In the genomic region with DNA sequence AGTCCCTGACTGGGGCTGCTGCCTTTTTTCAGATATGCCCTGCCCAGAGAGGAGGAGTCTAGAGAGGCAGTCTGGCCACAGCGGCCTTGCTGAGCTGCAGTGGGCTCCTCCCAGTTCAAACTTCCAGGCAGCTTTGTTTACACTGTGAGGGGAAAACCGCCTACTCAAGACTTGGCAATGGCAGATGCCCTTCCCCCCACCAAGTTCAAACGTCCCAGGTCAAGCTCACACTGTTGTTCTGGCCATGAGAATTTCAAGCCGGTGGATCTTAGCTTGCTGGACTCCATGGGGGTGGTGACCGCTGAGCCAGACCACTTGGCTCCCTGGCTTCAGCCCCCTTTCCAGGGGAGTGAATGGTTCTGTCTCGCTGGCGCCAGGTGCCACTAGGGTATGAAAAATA, we compare ENCODE assay signal across 21 cellular contexts. TPM values are rescaled to one million over a fixed set of nuclear protein-coding genes. Genes with fewer than 3 reads are reported as not detected.
DNase-seq lines count a peak whose midpoint lies in the region; ATAC-seq, FAIRE-seq and TF ChIP-seq lines count a peak whose summit lies in the region.
"Had no signal": no experiment of that assay in that cellular context is flagged by ENCODE, and none has a peak within 500 bp of the region (broad histone marks: within the 10 kb centered on the region; RNA-seq: fewer than 3 reads in every experiment).

No MANE protein-coding gene starts in this region.

- H3K9me3 ChIP-seq in K562 (replicated peaks; ENCODE audit: control insufficient read depth, insufficient read depth, low read depth, low read length) (no peaks in the 10 kb centered on the region), neuronal stem cell (replicated peaks in 1 of 2; ENCODE audit: control insufficient read depth in 2 of 2, insufficient read depth in 1 of 2, low read depth in 1 of 2, low read length in 2 of 2) (no peaks in the 10 kb centered on the region)

- H3K27ac Mint-ChIP-seq in GM23338 = no peak overlapping the region
- H3K27ac Mint-ChIP-seq: CD14-positive monocyte had no signal

- H3K4me1 Mint-ChIP-seq in GM23338 = no peaks in the 10 kb centered on the region; the same call in 2 of the 3 replicates

- peak overlapping the region; percentile 5 for H2BK5ac ChIP-seq in neuronal stem cell (ENCODE audit: low read length)

- H3K27me3 Mint-ChIP-seq in GM23338 (ENCODE audit: insufficient read depth, low read depth, poor library complexity) = no peaks in the 10 kb centered on the region

- DNase-seq in GM23338 (ENCODE audit: low spot score) (no peak), K562 (ENCODE audit: extremely low read depth in 1 of 4, low spot score in 3 of 4) (peak in 1 of 4 experiments; percentile 65), left colon (peak; percentile 38 to 49), neuronal stem cell (ENCODE audit: low spot score) (no peak), sciatic nerve (ENCODE audit: low spot score) (no peak)
- DNase-seq in stimulated activated CD4-positive, alpha-beta T cell treated with anti-CD3 and anti-CD28 coated beads, Interleukin-2, amount 100 ng/mL, for 48 hours = no peak
- DNase-seq: COR-L47, GOT3, IMR-90, NCI-H1417, NCI-H2029, NCI-H510A treated with DMSO at 0.1 percent for 48 hours, SIG-M5 had no signal

- H4K20me1 ChIP-seq in GM23338 (replicated peaks; ENCODE audit: insufficient read depth) (no peaks in the 10 kb centered on the region), K562 (replicated peaks; ENCODE audit: control insufficient read depth, insufficient read depth, low read length) (no peaks in the 10 kb centered on the region)

- no peak overlapping the region for H3K14ac ChIP-seq in neuronal stem cell (ENCODE audit: low read length)

- peak overlapping the region in 1 of 2 experiments; percentile 81; a peak in 3 of 4 replicates for H3K9ac ChIP-seq in K562 (ENCODE audit: insufficient read depth in 1 of 2, low read depth in 2 of 2, low read length in 2 of 2)
- H3K9ac ChIP-seq in neuronal stem cell (ENCODE audit: low read depth, low read length, poor library complexity) = no peak overlapping the region

- no peak for TF ChIP-seq RAD21 in K562 (CRISPR knock-in tag; conservative IDR thresholded peaks at IDR 0.05 in 1 of 2, IDR thresholded peaks at IDR 0.05 in 1 of 2)

- no peak overlapping the region for H3K27ac ChIP-seq in GM23338 (ENCODE audit: low read depth)
- no peak overlapping the region; the same call in 2 of the 3 replicates for H3K27ac ChIP-seq in K562 (ENCODE audit: extremely low read depth, low read depth, low read length)
- no peak overlapping the region for H3K27ac ChIP-seq in neuronal stem cell (replicated peaks; ENCODE audit: low read length)

- H3K36me3 ChIP-seq in GM23338 (ENCODE audit: insufficient read depth) (no peaks in the 10 kb centered on the region), K562 (ENCODE audit: control insufficient read depth, insufficient read depth, low read length) (no peaks in the 10 kb centered on the region), neuronal stem cell (replicated peaks in 1 of 2; ENCODE audit: control insufficient read depth in 2 of 2, insufficient read depth in 2 of 2, low read length in 2 of 2) (no peaks in the 10 kb centered on the region)

- no peak overlapping the region for H4K8ac ChIP-seq in neuronal stem cell (ENCODE audit: low read depth, low read length)

- H3K27me3 ChIP-seq in GM23338 (ENCODE audit: insufficient read depth) (no peaks in the 10 kb centered on the region), K562 (ENCODE audit: control insufficient read depth in 2 of 2, insufficient read depth in 2 of 2, low read length in 2 of 2) (no peaks in the 10 kb centered on the region), neuronal stem cell (ENCODE audit: control insufficient read depth in 3 of 3, insufficient read depth in 3 of 3, low read depth in 1 of 3, low read length in 3 of 3) (no peaks in the 10 kb centered on the region)

- H3K4me2 ChIP-seq in GM23338 (no peak overlapping the region), K562 (ENCODE audit: insufficient read depth, low read length) (peak overlapping the region; percentile 40), neuronal stem cell (ENCODE audit: insufficient read depth, low read length, poor library complexity, severe bottlenecking) (no peak overlapping the region)

- H2BK120ac ChIP-seq in neuronal stem cell (ENCODE audit: low read depth, low read length) = no peak overlapping the region

- H3K18ac ChIP-seq in neuronal stem cell (ENCODE audit: low read length) = no peak overlapping the region

- H2AFZ ChIP-seq in GM23338 (peak overlapping the region; percentile 84; the same call in 1 of the 2 replicates), K562 (ENCODE audit: low read depth, low read length) (peak overlapping the region; percentile 60), neuronal stem cell (ENCODE audit: low read length) (no peak overlapping the region)

- TF ChIP-seq CTCF in GM23338 (conservative IDR thresholded peaks at IDR 0.05; ENCODE audit: low read depth in 2 of 2) = no peak
- no peak for TF ChIP-seq CTCF in K562 (IDR thresholded peaks at IDR 0.05 in 2 of 3, conservative IDR thresholded peaks at IDR 0.05 in 1 of 3; ENCODE audit: insufficient read depth in 2 of 3, low read depth in 1 of 3, low read length in 3 of 3)

- FAIRE-seq in K562 (lab: Jason Lieb, UNC) = peak; percentile 68
- FAIRE-seq: G401.6, GM12891 had no signal

- H3K9me1 ChIP-seq in K562 (ENCODE audit: control insufficient read depth, insufficient read depth, low read length) = no peaks in the 10 kb centered on the region

- POLR2A ChIA-PET in K562 (lab: Yijun Ruan, JAX) = interaction anchor here (0.9 to 2.3 kb wide), 4 partner anchors 15 to 30 kb away, joined by 3 to 9 read pairs (median 3); a partner anchor contains a TSS

- H3K9me3 Mint-ChIP-seq in GM23338 = no peaks in the 10 kb centered on the region

- H3K4me3 Mint-ChIP-seq in GM23338 = no peak overlapping the region
- H3K4me3 Mint-ChIP-seq: CD14-positive monocyte had no signal

- 23% methylated on average over 7 of the region's 7 CpGs for WGBS in K562 (ENCODE audit: insufficient coverage, low coverage, missing lambda C conversion rate)
- no CpG with 5 or more reads among the region's 7 CpGs for WGBS in neuronal stem cell (ENCODE audit: extremely low coverage in 2 of 2, insufficient read length in 2 of 2, insufficient replicate concordance in 1 of 2), 2 donors

- no peaks in the 10 kb centered on the region for H3K4me1 ChIP-seq in GM23338 (ENCODE audit: insufficient read depth)
- H3K4me1 ChIP-seq in K562 (replicated peaks in 1 of 2; ENCODE audit: control insufficient read depth in 2 of 2, insufficient read depth in 2 of 2, low read length in 2 of 2) = peaks cover 4 to 9% of the 10 kb centered on the region in 2 experiments; a peak in 3 of 5 replicates
- H3K4me1 ChIP-seq in neuronal stem cell (ENCODE audit: control insufficient read depth in 2 of 2, insufficient read depth in 1 of 2, low read depth in 1 of 2, low read length in 2 of 2) = no peaks in the 10 kb centered on the region

- H3K79me2 ChIP-seq in GM23338 (replicated peaks; ENCODE audit: insufficient read depth) (no peaks in the 10 kb centered on the region), K562 (ENCODE audit: control insufficient read depth, insufficient read depth, low read length) (no peaks in the 10 kb centered on the region)

- H2BK15ac ChIP-seq in neuronal stem cell (ENCODE audit: low read length) = no peak overlapping the region

- no peak overlapping the region for H4K91ac ChIP-seq in neuronal stem cell (ENCODE audit: low read depth, low read length, poor library complexity)

- no peak for TF ChIP-seq EP300 in K562 (IDR thresholded peaks at IDR 0.05; ENCODE audit: low read length)

- in situ Hi-C loops in K562 (cut with MboI) = no loop called here

- H3K4ac ChIP-seq in neuronal stem cell (ENCODE audit: low read length) = no peak overlapping the region

- no peak overlapping the region for H3K23ac ChIP-seq in neuronal stem cell (ENCODE audit: low read depth, low read length, poor library complexity)

- H3K36me3 Mint-ChIP-seq in GM23338 (ENCODE audit: low read depth) = no peaks in the 10 kb centered on the region

- H3K79me1 ChIP-seq in neuronal stem cell (ENCODE audit: low read depth, low read length) = no peaks in the 10 kb centered on the region

- no peak overlapping the region for H2AK5ac ChIP-seq in neuronal stem cell (ENCODE audit: low read depth, low read length)

- intact Hi-C loops in K562 (cut with micrococcal nuclease) = no loop called here
- intact Hi-C loops in left colon (cut with DNase I, micrococcal nuclease) = no loop called here
- intact Hi-C loops in sciatic nerve (cut with DNase I) = no loop called here

- BruUV-seq in K562 (replicated peaks; lab: Mats Ljungman, UMichigan) = no TSS peak

- H3F3A ChIP-seq in GM23338 (replicated peaks; ENCODE audit: low read depth) = no peaks in the 10 kb centered on the region

- CTCF ChIA-PET in K562 (lab: Yijun Ruan, JAX; ENCODE audit: low intra/inter-chr PET ratio) = no interaction called here

- ATAC-seq in GM23338 (no peak; the same call in 1 of the 3 replicates), K562 (peak; percentile 91), left colon (peak; percentile 89), HG02884 (IDR thresholded peaks at IDR 0.05; ENCODE audit: unreplicated experiment) (no peak), GM21515 (IDR thresholded peaks at IDR 0.05; ENCODE audit: unreplicated experiment) (no peak), sciatic nerve (no peak)
- ATAC-seq: Panc1 had no signal

- no peak for TF ChIP-seq POLR2A in K562 (conservative IDR thresholded peaks at IDR 0.05)

- H2BK12ac ChIP-seq in neuronal stem cell (ENCODE audit: low read length) = no peak overlapping the region

- H3K4me3 ChIP-seq in GM23338 (no peak overlapping the region), K562 (no peak overlapping the region), neuronal stem cell (ENCODE audit: low read length in 2 of 2) (no peak overlapping the region)

- H3K9me2 ChIP-seq in GM23338 (ENCODE audit: insufficient read depth) = no peaks in the 10 kb centered on the region; the same call in 1 of the 2 replicates

RNA-seq across cellular contexts. Expression of a gene that starts 18.3 kb away (rescaled TPM):
- total RNA-seq in GM23338 (2014; rRNA removed; shearing (Covaris generic)) = 2.7 TPM in 1 of 2 replicates, not detected in the other
- polyA plus RNA-seq in GM23338 (2016; fragmentation: Nextera tagmentation; extraction: Ambion mirVana) (3.8 and 4.1 TPM in 2 replicates), K562 (2011; rRNA removed) (0.65 and 2.3 TPM in 2 replicates), K562 (2014; fragmentation: Illumina TruSeq; extraction: Trizol) (0.31 and 0.96 TPM in 2 replicates), K562 (2014; fragmentation: Nextera tagmentation; extraction: Ambion mirVana) (1 to 10 TPM; 1.8 to 2.5 TPM), K562 (2014; rRNA removed) (3.2 and 5.8 TPM in 2 replicates)
- not detected in 2 replicates for total RNA-seq in K562 (2011; cell fraction: chromatin; rRNA removed; ENCODE audit: low replicate concordance)
- not detected in 2 replicates for total RNA-seq in K562 (2011; cell fraction: nucleolus; rRNA removed)
- not detected in 2 replicates for total RNA-seq in K562 (2011; cell fraction: nucleoplasm; rRNA removed)
- total RNA-seq in K562 (2014; rRNA removed) (0.45 and 3.1 TPM in 2 replicates), K562 (2014; rRNA removed; fragmentation: Illumina TruSeq; extraction: Trizol) (0.73 and 1.6 TPM in 2 replicates), K562 (2015; rRNA removed; fragmentation: Illumina TruSeq; extraction: Trizol) (3.0 and 3.2 TPM in 2 replicates), K562 (2021) (1.5 and 1.9 TPM in 2 replicates), left colon (1 to 10 TPM; 3.1 to 5.2 TPM), sciatic nerve (1.3 TPM)
- polyA plus RNA-seq in K562 (2011; cell fraction: cytosol; rRNA removed) = 0.81 and 1.6 TPM in 2 replicates
- not detected in 2 replicates for polyA plus RNA-seq in K562 (2011; cell fraction: nucleus; rRNA removed)
- 3.0 and 5.0 TPM in 2 replicates for polyA plus RNA-seq in K562 (2012)
- 1.1 TPM in 1 of 2 replicates, not detected in the other for polyA minus RNA-seq in K562 (2011; rRNA and poly(A)+ RNA removed)
- not detected in 2 replicates for polyA minus RNA-seq in K562 (2011; cell fraction: cytosol; rRNA and poly(A)+ RNA removed)
- polyA minus RNA-seq in K562 (2011; cell fraction: nucleus; rRNA and poly(A)+ RNA removed) = not detected in 2 replicates
- polyA plus RNA-seq in neuronal stem cell (2013, experiment 1 of 2) = 2.5 TPM
- polyA plus RNA-seq in neuronal stem cell (2013, experiment 2 of 2) = 3.7 TPM

RNA-seq across cellular contexts. Expression of a gene that starts 33.0 kb away (rescaled TPM):
- total RNA-seq in GM23338 (2014; rRNA removed; shearing (Covaris generic)) = not detected in 2 replicates
- polyA plus RNA-seq in GM23338 (2016; fragmentation: Nextera tagmentation; extraction: Ambion mirVana) = 0.23 TPM in 1 of 2 replicates, not detected in the other
- total RNA-seq in K562 (2011; cell fraction: chromatin; rRNA removed; ENCODE audit: low replicate concordance) = not detected in 2 replicates
- not detected in 2 replicates for total RNA-seq in K562 (2011; cell fraction: nucleolus; rRNA removed)
- total RNA-seq in K562 (2011; cell fraction: nucleoplasm; rRNA removed) = not detected in 2 replicates
- not detected in 2 replicates for total RNA-seq in K562 (2014; rRNA removed)
- not detected in 2 replicates for total RNA-seq in K562 (2014; rRNA removed; fragmentation: Illumina TruSeq; extraction: Trizol)
- total RNA-seq in K562 (2015; rRNA removed; fragmentation: Illumina TruSeq; extraction: Trizol) = 0.04 TPM in 1 of 2 replicates, not detected in the other
- total RNA-seq in K562 (2021) = not detected in 2 replicates
- polyA plus RNA-seq in K562 (2011; rRNA removed) = not detected in 2 replicates
- polyA plus RNA-seq in K562 (2011; cell fraction: cytosol; rRNA removed) = not detected in 2 replicates
- polyA plus RNA-seq in K562 (2011; cell fraction: nucleus; rRNA removed) = not detected in 2 replicates
- 0.04 and 0.37 TPM in 2 replicates for polyA plus RNA-seq in K562 (2012)
- not detected in 2 replicates for polyA plus RNA-seq in K562 (2014; fragmentation: Illumina TruSeq; extraction: Trizol)
- polyA plus RNA-seq in K562 (2014; fragmentation: Nextera tagmentation; extraction: Ambion mirVana) = under 1 TPM; 0.03 TPM
- 0.21 TPM in 1 of 2 replicates, not detected in the other for polyA plus RNA-seq in K562 (2014; rRNA removed)
- polyA minus RNA-seq in K562 (2011; rRNA and poly(A)+ RNA removed) = not detected in 2 replicates
- not detected in 2 replicates for polyA minus RNA-seq in K562 (2011; cell fraction: cytosol; rRNA and poly(A)+ RNA removed)
- not detected in 2 replicates for polyA minus RNA-seq in K562 (2011; cell fraction: nucleus; rRNA and poly(A)+ RNA removed)
- total RNA-seq in left colon = under 1 TPM in 1 of 2 donors, not detected in 1; 0.31 TPM
- polyA plus RNA-seq in neuronal stem cell (2013, experiment 1 of 2) = 0.06 TPM
- polyA plus RNA-seq in neuronal stem cell (2013, experiment 2 of 2) = 0.03 TPM
- 0.45 TPM for total RNA-seq in sciatic nerve
- total RNA-seq: A673, LHCN-M2 had no signal
- polyA plus RNA-seq: CD14-positive monocyte had no signal

Comparison
In these comparisons a context has a peak if more than half of its experiments do, and no peak if none do; other contexts are left out.
1. ATAC-seq: peak in K562 (single experiment) and left colon (single experiment); none in GM23338 (single experiment), HG02884 (single experiment), GM21515 (single experiment) and sciatic nerve (single experiment).
2. DNase-seq: peak in left colon (2 of 2); none in GM23338 (single experiment), neuronal stem cell (single experiment), sciatic nerve (single experiment) and stimulated activated CD4-positive, alpha-beta T cell treated with anti-CD3 and anti-CD28 coated beads, Interleukin-2, amount 100 ng/mL, for 48 hours (0 of 2).